In genomic region chr11:8092587-8093424, GRCh38 we compare ENCODE assay signal across 8 cellular contexts. TPM values are rescaled to one million over a fixed set of nuclear protein-coding genes. Genes with fewer than 3 reads are reported as not detected.
A peak's percentile ranks its signal among the peaks of the same experiment; 100 is the strongest.
DNase-seq lines count a peak whose midpoint lies in the region; ATAC-seq and TF ChIP-seq lines count a peak whose summit lies in the region.

No MANE protein-coding gene starts in this region.

- H3K9me3 ChIP-seq in DOHH2 (ENCODE audit: control insufficient read depth, insufficient read depth, low read length) (no peaks in the 10 kb centered on the region), body of pancreas (no peaks in the 10 kb centered on the region)

- H3K4me1 ChIP-seq in DOHH2 (ENCODE audit: control insufficient read depth, low read length) = peaks cover 5% of the 10 kb centered on the region
- no peaks in the 10 kb centered on the region for H3K4me1 ChIP-seq in body of pancreas

- peak; percentile 64 for DNase-seq in RPMI7951 (ENCODE audit: low read depth)
- DNase-seq in body of pancreas = peak; percentile 69 to 81 (median 78)
- DNase-seq in kidney epithelial cell (ENCODE audit: low read depth) = peak; percentile 16
- peak; percentile 30 to 57 for DNase-seq in stimulated activated CD4-positive, alpha-beta T cell treated with anti-CD3 and anti-CD28 coated beads, Interleukin-4, amount 100 ng/mL, for 48 hours (ENCODE audit: low read depth in 2 of 2)
- no peak for DNase-seq in NK-92 treated with Interleukin-12 subunit alpha and Interleukin-12 subunit beta, amount 100 ng/mL, for 24 hours (lab: John Stamatoyannopoulos, UW)

- WGBS in body of pancreas, 2 donors = 34 to 40% methylated on average over 11 of the region's 11 CpGs

- TF ChIP-seq POLR2A in body of pancreas (IDR thresholded peaks at IDR 0.05) = no peak

- H3K4me3 ChIP-seq in DOHH2 (ENCODE audit: low read length) (0 out of 2 replicates have a peak overlapping the region, but pooled peaks have one; percentile 24), body of pancreas (no peak overlapping the region), kidney epithelial cell (ENCODE audit: low read depth, low read length) (no peak overlapping the region)

- no peaks in the 10 kb centered on the region for H3F3A ChIP-seq in DOHH2 (ENCODE audit: control insufficient read depth, insufficient read depth)

- H3K4me2 ChIP-seq in DOHH2 (ENCODE audit: low read length) = peak overlapping the region; percentile 49

- intact Hi-C loops in body of pancreas (cut with DNase I) = loop anchor here (5.0 kb wide), 1 partner anchor 56 kb away; no protein-coding TSS in a partner anchor

- peak; percentile 48; the same call in 1 of the 2 replicates for TF ChIP-seq RAD21 in Ishikawa (IDR thresholded peaks at IDR 0.05; ENCODE audit: low read depth)

- H4K20me1 ChIP-seq in DOHH2 (ENCODE audit: control insufficient read depth, insufficient read depth, low read depth, low read length) = no peaks in the 10 kb centered on the region

- H3K36me3 ChIP-seq in DOHH2 (ENCODE audit: control insufficient read depth, low read length) (no peaks in the 10 kb centered on the region), body of pancreas (replicated peaks in 1 of 2; ENCODE audit: insufficient read depth in 1 of 2, low read depth in 2 of 2) (no peaks in the 10 kb centered on the region), kidney epithelial cell (ENCODE audit: control insufficient read depth, insufficient read depth, low read length) (no peaks in the 10 kb centered on the region)

- no peak for TF ChIP-seq EP300 in Ishikawa (IDR thresholded peaks at IDR 0.05; ENCODE audit: borderline replicate concordance)

- ATAC-seq in GM21447 (IDR thresholded peaks at IDR 0.05; ENCODE audit: unreplicated experiment) (peak; percentile 82), body of pancreas (peak; percentile 73)

- H3K79me2 ChIP-seq in DOHH2 (ENCODE audit: control insufficient read depth, low read length) = no peaks in the 10 kb centered on the region

- H3K27me3 ChIP-seq in DOHH2 (ENCODE audit: control insufficient read depth, low read length) = no peaks in the 10 kb centered on the region
- no peaks in the 10 kb centered on the region for H3K27me3 ChIP-seq in body of pancreas
- H3K27me3 ChIP-seq in kidney epithelial cell (ENCODE audit: control insufficient read depth, insufficient read depth, low read length) = no peaks in the 10 kb centered on the region

- TF ChIP-seq CTCF in DOHH2 (IDR thresholded peaks at IDR 0.05; ENCODE audit: low read depth, low read length, poor library complexity, severe bottlenecking) = peak; percentile 74
- TF ChIP-seq CTCF in body of pancreas (IDR thresholded peaks at IDR 0.05) = peak in 6 of 7 experiments; percentile 45 to 73 (median 63)
- peak; percentile 70 for TF ChIP-seq CTCF in kidney epithelial cell (IDR thresholded peaks at IDR 0.05; ENCODE audit: insufficient read depth, low read length, poor library complexity, severe bottlenecking)

- no peaks in the 10 kb centered on the region for H3K9me2 ChIP-seq in DOHH2 (replicated peaks; ENCODE audit: control insufficient read depth, low read length)

- H3K27ac ChIP-seq in DOHH2 (ENCODE audit: low read depth, low read length) (no peak overlapping the region), body of pancreas (no peak overlapping the region)

TF ChIP-seq in Ishikawa, 13 proteins besides CTCF, POLR2A, EP300 and RAD21:
- TF ChIP-seq REST (IDR thresholded peaks at IDR 0.05; ENCODE audit: low read depth) (no peak), MAX (IDR thresholded peaks at IDR 0.05) (no peak), EGR1 (IDR thresholded peaks at IDR 0.05) (no peak), TAF1 (IDR thresholded peaks at IDR 0.05; ENCODE audit: low read depth) (no peak), NFIC (IDR thresholded peaks at IDR 0.05) (no peak), FOXM1 (IDR thresholded peaks at IDR 0.05; ENCODE audit: borderline replicate concordance, low read depth) (no peak)
TF ChIP-seq in Ishikawa: peak in this region for 0.

RNA-seq across cellular contexts. Expression of gene TUB, which starts 11.8 kb away (rescaled TPM):
- total RNA-seq in RPMI7951 (2014; rRNA removed; shearing (Covaris generic)) = under 0.01 and 0.10 TPM in 2 replicates
- total RNA-seq in body of pancreas = 1 to 10 TPM; 2.9 to 8.6 TPM
- 3.3 and 3.6 TPM in 2 replicates for total RNA-seq in kidney epithelial cell
